In the genomic region with DNA sequence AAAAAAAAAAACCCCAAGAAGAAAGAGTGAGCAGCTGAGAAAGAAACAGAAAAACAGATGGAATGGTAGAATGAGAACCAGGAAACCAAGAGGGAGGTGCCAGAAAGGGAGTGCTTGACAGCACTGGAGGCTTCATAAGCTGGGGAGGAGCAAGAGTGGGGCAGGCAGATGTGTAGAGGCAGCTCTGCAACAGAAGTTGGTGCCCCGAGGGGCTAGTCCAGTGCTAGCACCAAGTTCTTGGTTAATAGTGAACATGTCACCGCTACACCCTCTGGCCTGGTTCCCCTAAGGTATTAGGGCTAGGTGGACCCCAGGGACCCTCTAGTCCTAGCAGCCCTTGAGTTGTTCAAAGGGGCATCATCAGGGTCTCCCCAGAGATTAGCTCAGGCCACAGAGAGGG, we compare ENCODE assay signal across 24 cellular contexts.
DNase-seq lines count a peak whose midpoint lies in the region; ATAC-seq and TF ChIP-seq lines count a peak whose summit lies in the region.
"Had no signal": no experiment of that assay in that cellular context is flagged by ENCODE, and none has a peak within 500 bp of the region (broad histone marks: within the 10 kb centered on the region; RNA-seq: fewer than 3 reads in every experiment).

No MANE protein-coding gene starts in this region.

- no peak for TF ChIP-seq CTCF in osteocyte (IDR thresholded peaks at IDR 0.05)
- TF ChIP-seq CTCF in vagina (IDR thresholded peaks at IDR 0.05) = no peak
- TF ChIP-seq CTCF in GM23338 (conservative IDR thresholded peaks at IDR 0.05; ENCODE audit: low read depth in 2 of 2) = no peak

- H3K27me3 ChIP-seq in right cardiac atrium (ENCODE audit: control insufficient read depth, insufficient read depth) (no peaks in the 10 kb centered on the region), vagina (no peaks in the 10 kb centered on the region), GM23338 (ENCODE audit: insufficient read depth) (no peaks in the 10 kb centered on the region)
- H3K27me3 ChIP-seq: BE2C, SJSA1 had no signal

- H3F3A ChIP-seq in GM23338 (replicated peaks; ENCODE audit: low read depth) = no peaks in the 10 kb centered on the region

- intact Hi-C loops in right cardiac atrium (cut with DNase I) (no loop called here), vagina (cut with DNase I) (no loop called here)

- H3K9me3 ChIP-seq in right cardiac atrium (ENCODE audit: control insufficient read depth, low read length) (no peaks in the 10 kb centered on the region), vagina (no peaks in the 10 kb centered on the region)
- H3K9me3 ChIP-seq: BE2C, SJSA1 had no signal

- no peaks in the 10 kb centered on the region for H3K9me2 ChIP-seq in GM23338 (ENCODE audit: insufficient read depth)

- H3K4me3 Mint-ChIP-seq in stimulated activated naive CD8-positive, alpha-beta T cell treated with anti-CD3 and anti-CD28 coated beads, Interleukin-15, amount 100 ng/mL, for 72 hours = no peak overlapping the region
- H3K4me3 Mint-ChIP-seq in osteocyte (ENCODE audit: unreplicated experiment) (no peak overlapping the region), GM23338 (no peak overlapping the region)
- H3K4me3 Mint-ChIP-seq: activated CD4-positive, alpha-beta memory T cell treated with anti-CD3 and anti-CD28 coated beads, Interleukin-2, amount 10 ng/mL, durations not matched to agents 7 days and 5 days; activated naive CD8-positive, alpha-beta T cell treated with anti-CD3 and anti-CD28 coated beads for 36 hours; endodermal cell had no signal

- no peak for DNase-seq in stimulated activated naive CD8-positive, alpha-beta T cell treated with anti-CD3 and anti-CD28 coated beads, Interleukin-15, amount 100 ng/mL, for 72 hours
- no peak for DNase-seq in stimulated activated naive CD8-positive, alpha-beta T cell treated with anti-CD3 and anti-CD28 coated beads, Interleukin-15, Interleukin-2, amounts not matched to agents 100 U/mL and 50 U/mL, for 24 hours
- DNase-seq in right cardiac atrium (peak in 1 of 3 donors; percentile 62), osteocyte (ENCODE audit: extremely low spot score, unreplicated experiment) (no peak), vagina (ENCODE audit: extremely low spot score in 2 of 2) (peak in 1 of 2 donors; percentile 77), GM23338 (ENCODE audit: low spot score) (no peak)
- DNase-seq: activated CD4-positive, alpha-beta memory T cell treated with anti-CD3 and anti-CD28 coated beads, Interleukin-2, amount 10 ng/mL, durations not matched to agents 7 days and 5 days; activated CD4-positive, alpha-beta T cell treated with anti-CD3 and anti-CD28 coated beads for 1 hour; activated naive CD8-positive, alpha-beta T cell treated with anti-CD3 and anti-CD28 coated beads for 36 hours; BE2C; caudate nucleus; DMS53; endodermal cell; H7; NCI-H1105 treated with DMSO at 0.1 percent for 48 hours; NCI-H2029; NCI-H345; stimulated activated CD8-positive, alpha-beta memory T cell treated with anti-CD3 and anti-CD28 coated beads, Interleukin-4, amount 100 ng/mL, for 48 hours; T-helper 1 cell; trophoblast cell had no signal

- no peak for ATAC-seq in stimulated activated naive CD8-positive, alpha-beta T cell treated with anti-CD3 and anti-CD28 coated beads, Interleukin-15, amount 100 ng/mL, for 72 hours
- ATAC-seq in stimulated activated naive CD8-positive, alpha-beta T cell treated with anti-CD3 and anti-CD28 coated beads, Interleukin-15, Interleukin-2, amounts not matched to agents 100 U/mL and 50 U/mL, for 24 hours = no peak
- no peak for ATAC-seq in right cardiac atrium
- no peak for ATAC-seq in HG02840 (IDR thresholded peaks at IDR 0.05; ENCODE audit: low FRiP score, unreplicated experiment)
- no peak for ATAC-seq in GM23338
- no peak for ATAC-seq in GM21526 (IDR thresholded peaks at IDR 0.05; ENCODE audit: low FRiP score, unreplicated experiment)

- H4K20me1 ChIP-seq in GM23338 (replicated peaks; ENCODE audit: insufficient read depth) = no peaks in the 10 kb centered on the region

- no peak overlapping the region for H3K4me3 ChIP-seq in right cardiac atrium (ENCODE audit: low read length)
- no peak overlapping the region for H3K4me3 ChIP-seq in vagina
- H3K4me3 ChIP-seq in GM23338 = no peak overlapping the region
- H3K4me3 ChIP-seq: SJSA1 had no signal

- H2AFZ ChIP-seq in GM23338 = no peak overlapping the region

- H3K36me3 ChIP-seq in vagina (no peaks in the 10 kb centered on the region), GM23338 (ENCODE audit: insufficient read depth) (no peaks in the 10 kb centered on the region)
- H3K36me3 ChIP-seq: BE2C, SJSA1 had no signal

- WGBS in right cardiac atrium = 85% methylated on average over 2 of the region's 2 CpGs

- H3K9me3 Mint-ChIP-seq in stimulated activated naive CD8-positive, alpha-beta T cell treated with anti-CD3 and anti-CD28 coated beads, Interleukin-15, amount 100 ng/mL, for 72 hours = peaks cover 0 to 4% of the 10 kb centered on the region in 2 donors
- H3K9me3 Mint-ChIP-seq in osteocyte (ENCODE audit: unreplicated experiment) (no peaks in the 10 kb centered on the region), GM23338 (no peaks in the 10 kb centered on the region)
- H3K9me3 Mint-ChIP-seq: activated CD4-positive, alpha-beta memory T cell treated with anti-CD3 and anti-CD28 coated beads, Interleukin-2, amount 10 ng/mL, durations not matched to agents 7 days and 5 days; activated naive CD8-positive, alpha-beta T cell treated with anti-CD3 and anti-CD28 coated beads for 36 hours; endodermal cell had no signal

- H3K36me3 Mint-ChIP-seq in osteocyte (ENCODE audit: unreplicated experiment) = peaks cover 3% of the 10 kb centered on the region
- no peaks in the 10 kb centered on the region for H3K36me3 Mint-ChIP-seq in GM23338 (ENCODE audit: low read depth)

- TF ChIP-seq POLR2A in vagina (IDR thresholded peaks at IDR 0.05) = no peak

- H3K27ac Mint-ChIP-seq in stimulated activated naive CD8-positive, alpha-beta T cell treated with anti-CD3 and anti-CD28 coated beads, Interleukin-15, amount 100 ng/mL, for 72 hours = peak overlapping the region; percentile 26 to 54
- peak overlapping the region; percentile 44 for H3K27ac Mint-ChIP-seq in osteocyte (ENCODE audit: unreplicated experiment)
- H3K27ac Mint-ChIP-seq in GM23338 = no peak overlapping the region
- H3K27ac Mint-ChIP-seq: activated naive CD8-positive, alpha-beta T cell treated with anti-CD3 and anti-CD28 coated beads for 36 hours; endodermal cell; progenitor cell of endocrine pancreas had no signal

- H3K4me1 Mint-ChIP-seq in stimulated activated naive CD8-positive, alpha-beta T cell treated with anti-CD3 and anti-CD28 coated beads, Interleukin-15, amount 100 ng/mL, for 72 hours = peaks cover 32% of the 10 kb centered on the region
- H3K4me1 Mint-ChIP-seq in osteocyte (ENCODE audit: unreplicated experiment) (peaks cover 71% of the 10 kb centered on the region), GM23338 (peaks cover 31% of the 10 kb centered on the region)

- no peaks in the 10 kb centered on the region for H3K79me2 ChIP-seq in GM23338 (replicated peaks; ENCODE audit: insufficient read depth)

- H3K4me1 ChIP-seq in right cardiac atrium (ENCODE audit: control insufficient read depth, insufficient read depth, low read length) (peaks cover 14% of the 10 kb centered on the region), vagina (peaks cover 85% of the 10 kb centered on the region), GM23338 (ENCODE audit: insufficient read depth) (peaks cover 25% of the 10 kb centered on the region)
- H3K4me1 ChIP-seq: BE2C had no signal

- no peak overlapping the region for H3K4me2 ChIP-seq in GM23338

- no peaks in the 10 kb centered on the region for H3K27me3 Mint-ChIP-seq in stimulated activated naive CD8-positive, alpha-beta T cell treated with anti-CD3 and anti-CD28 coated beads, Interleukin-15, amount 100 ng/mL, for 72 hours
- H3K27me3 Mint-ChIP-seq in osteocyte (ENCODE audit: unreplicated experiment) (no peaks in the 10 kb centered on the region), GM23338 (ENCODE audit: insufficient read depth, low read depth, poor library complexity) (peaks cover 3% of the 10 kb centered on the region)
- H3K27me3 Mint-ChIP-seq: activated CD4-positive, alpha-beta memory T cell treated with anti-CD3 and anti-CD28 coated beads, Interleukin-2, amount 10 ng/mL, durations not matched to agents 7 days and 5 days; activated naive CD8-positive, alpha-beta T cell treated with anti-CD3 and anti-CD28 coated beads for 36 hours; progenitor cell of endocrine pancreas had no signal

- H3K27ac ChIP-seq in right cardiac atrium (ENCODE audit: low read length) (peak overlapping the region; percentile 40), vagina (peak overlapping the region; percentile 78), GM23338 (ENCODE audit: low read depth) (no peak overlapping the region)
- H3K27ac ChIP-seq: SJSA1 had no signal

TF ChIP-seq in GM23338, 12 proteins besides CTCF, POLR2A, EP300 and RAD21 (continues in another document):
- TF ChIP-seq EZH2 (IDR thresholded peaks at IDR 0.05; ENCODE audit: low read depth, unreplicated experiment) (no peak), JUNB (IDR thresholded peaks at IDR 0.05; ENCODE audit: unreplicated experiment) (no peak), ZNF114 (CRISPR knock-in tag; IDR thresholded peaks at IDR 0.05) (no peak), ZNF331 (CRISPR knock-in tag; IDR thresholded peaks at IDR 0.05; ENCODE audit: low read depth) (no peak), NANOG (IDR thresholded peaks at IDR 0.05; ENCODE audit: borderline replicate concordance) (no peak)
- TF ChIP-seq, protein P1, sequence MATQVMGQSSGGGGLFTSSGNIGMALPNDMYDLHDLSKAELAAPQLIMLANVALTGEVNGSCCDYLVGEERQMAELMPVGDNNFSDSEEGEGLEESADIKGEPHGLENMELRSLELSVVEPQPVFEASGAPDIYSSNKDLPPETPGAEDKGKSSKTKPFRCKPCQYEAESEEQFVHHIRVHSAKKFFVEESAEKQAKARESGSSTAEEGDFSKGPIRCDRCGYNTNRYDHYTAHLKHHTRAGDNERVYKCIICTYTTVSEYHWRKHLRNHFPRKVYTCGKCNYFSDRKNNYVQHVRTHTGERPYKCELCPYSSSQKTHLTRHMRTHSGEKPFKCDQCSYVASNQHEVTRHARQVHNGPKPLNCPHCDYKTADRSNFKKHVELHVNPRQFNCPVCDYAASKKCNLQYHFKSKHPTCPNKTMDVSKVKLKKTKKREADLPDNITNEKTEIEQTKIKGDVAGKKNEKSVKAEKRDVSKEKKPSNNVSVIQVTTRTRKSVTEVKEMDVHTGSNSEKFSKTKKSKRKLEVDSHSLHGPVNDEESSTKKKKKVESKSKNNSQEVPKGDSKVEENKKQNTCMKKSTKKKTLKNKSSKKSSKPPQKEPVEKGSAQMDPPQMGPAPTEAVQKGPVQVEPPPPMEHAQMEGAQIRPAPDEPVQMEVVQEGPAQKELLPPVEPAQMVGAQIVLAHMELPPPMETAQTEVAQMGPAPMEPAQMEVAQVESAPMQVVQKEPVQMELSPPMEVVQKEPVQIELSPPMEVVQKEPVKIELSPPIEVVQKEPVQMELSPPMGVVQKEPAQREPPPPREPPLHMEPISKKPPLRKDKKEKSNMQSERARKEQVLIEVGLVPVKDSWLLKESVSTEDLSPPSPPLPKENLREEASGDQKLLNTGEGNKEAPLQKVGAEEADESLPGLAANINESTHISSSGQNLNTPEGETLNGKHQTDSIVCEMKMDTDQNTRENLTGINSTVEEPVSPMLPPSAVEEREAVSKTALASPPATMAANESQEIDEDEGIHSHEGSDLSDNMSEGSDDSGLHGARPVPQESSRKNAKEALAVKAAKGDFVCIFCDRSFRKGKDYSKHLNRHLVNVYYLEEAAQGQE (IDR thresholded peaks at IDR 0.05; ENCODE audit: unreplicated experiment) = no peak
